In the genomic region with DNA sequence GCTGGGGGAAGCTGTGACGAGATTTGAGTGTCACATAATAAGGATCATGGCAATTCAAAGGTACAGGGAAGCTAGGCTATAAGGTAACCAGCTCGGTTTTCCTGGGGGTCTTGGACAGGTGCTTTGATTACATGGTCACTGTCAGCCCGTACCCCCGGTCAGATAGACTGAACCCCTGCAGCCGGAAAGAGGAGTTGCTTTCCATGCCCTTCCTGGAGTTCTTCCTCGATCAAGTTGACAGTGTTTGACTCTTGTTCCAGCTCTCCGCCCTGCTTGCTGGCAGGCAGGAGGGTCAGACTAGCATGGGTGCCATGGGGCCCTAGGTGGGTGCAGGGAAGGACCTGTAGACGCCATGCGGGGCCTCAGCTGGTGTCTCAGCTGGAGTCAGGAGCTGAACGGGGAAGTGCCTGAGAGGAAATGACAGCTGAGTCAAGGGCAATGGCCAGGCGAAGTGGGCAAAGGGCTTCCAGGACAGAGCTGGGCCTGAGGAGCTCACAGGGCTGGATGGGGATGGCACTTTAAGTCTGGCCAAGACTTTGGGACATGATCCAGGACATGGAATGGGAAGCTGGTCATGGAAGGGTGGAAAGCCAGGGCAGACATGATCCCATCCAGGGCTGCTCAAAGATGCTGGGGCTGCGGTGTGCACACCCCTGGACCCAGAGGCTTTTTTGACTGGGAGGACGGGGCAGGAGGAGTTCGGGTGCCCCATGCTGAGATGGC, we compare ENCODE assay signal across 8 cellular contexts. TPM values are rescaled to one million over a fixed set of nuclear protein-coding genes. Genes with fewer than 3 reads are reported as not detected.
DNase-seq lines count a peak whose midpoint lies in the region; ATAC-seq, FAIRE-seq and TF ChIP-seq lines count a peak whose summit lies in the region.

No MANE protein-coding gene starts in this region.

- H3K9me3 ChIP-seq in OCI-LY7 (ENCODE audit: low read length): no peaks in the 10 kb centered on the region

- no TSS peak for BruUV-seq in OCI-LY7 (replicated peaks; lab: Mats Ljungman, UMichigan)

- no peaks in the 10 kb centered on the region for H3K27me3 ChIP-seq in rectal smooth muscle tissue (ENCODE audit: control insufficient read depth, insufficient read depth, low read length)

- no peaks in the 10 kb centered on the region for H3K9me2 ChIP-seq in OCI-LY7 (ENCODE audit: insufficient read depth, low read length)

- peak overlapping the region; percentile 89 for H3K27ac ChIP-seq in OCI-LY7 (ENCODE audit: low read depth, low read length, poor library complexity, severe bottlenecking)
- peak overlapping the region; percentile 0 for H3K27ac ChIP-seq in rectal smooth muscle tissue (ENCODE audit: low read depth, low read length)

- TF ChIP-seq POLR2A in GM12891 (IDR thresholded peaks at IDR 0.05; ENCODE audit: low read depth, low read length): no peak

- intact Hi-C loops in OCI-LY7 (cut with micrococcal nuclease; ENCODE audit: unreplicated experiment): loop anchor here (5.0 kb wide), 1 partner anchor 788 kb away; a partner anchor contains a TSS

- ATAC-seq in HG03159 (IDR thresholded peaks at IDR 0.05; ENCODE audit: unreplicated experiment) (no peak), HG03135 (IDR thresholded peaks at IDR 0.05; ENCODE audit: unreplicated experiment) (no peak)

- peak; percentile 89 for FAIRE-seq in GM12891 (lab: Jason Lieb, UNC)

- peaks cover 22% of the 10 kb centered on the region for H3K79me2 ChIP-seq in OCI-LY7 (ENCODE audit: insufficient read depth, low read depth, low read length)

- H2AFZ ChIP-seq in OCI-LY7 (ENCODE audit: low read length): no peak overlapping the region; the same call in 1 of the 2 replicates

- H3K4me3 ChIP-seq in OCI-LY7 (ENCODE audit: low read depth, low read length, poor library complexity, severe bottlenecking) (peak overlapping the region; percentile 78), epithelial cell of proximal tubule (ENCODE audit: low read depth, low read length) (peak overlapping the region; percentile 62), rectal smooth muscle tissue (ENCODE audit: low read length) (peak overlapping the region; percentile 5)

- DNase-seq in GM12891 (ENCODE audit: insufficient read length, low spot score): no peak
- DNase-seq in OCI-LY7 (ENCODE audit: low spot score): peak; percentile 17
- DNase-seq in epithelial cell of proximal tubule (ENCODE audit: low read depth): no peak
- no peak for DNase-seq in NCI-H1105 treated with DMSO at 0.1 percent for 48 hours (lab: John Stamatoyannopoulos, UW)
- DNase-seq in dedifferentiated amniotic fluid mesenchymal stem cell (ENCODE audit: extremely low spot score): no peak

- H3K9ac ChIP-seq in rectal smooth muscle tissue (ENCODE audit: low read length): no peak overlapping the region

- POLR2A ChIA-PET in OCI-LY7 (lab: Charles Lee): interaction anchor here (0.5 to 1.1 kb wide), 3 partner anchors 44 to 1057 kb away, joined by 3 to 4 read pairs (median 4); no protein-coding TSS in a partner anchor

- H3K36me3 ChIP-seq in OCI-LY7 (ENCODE audit: insufficient read depth, low read length) (peaks cover 8% of the 10 kb centered on the region), rectal smooth muscle tissue (ENCODE audit: control insufficient read depth, insufficient read depth, low read length) (no peaks in the 10 kb centered on the region)

- H3K4me2 ChIP-seq in OCI-LY7 (ENCODE audit: low read length): peak overlapping the region; percentile 94

- CTCF ChIA-PET in OCI-LY7 (lab: Charles Lee; ENCODE audit: unreplicated experiment): no interaction called here

- H3K4me1 ChIP-seq in OCI-LY7 (ENCODE audit: insufficient read depth, low read length, poor library complexity, severe bottlenecking) (peaks cover 18% of the 10 kb centered on the region), rectal smooth muscle tissue (ENCODE audit: control insufficient read depth, insufficient read depth, low read length) (peaks cover 2% of the 10 kb centered on the region)

- H4K20me1 ChIP-seq in OCI-LY7 (ENCODE audit: insufficient read depth, low read length): no peaks in the 10 kb centered on the region

- TF ChIP-seq CTCF in OCI-LY7 (conservative IDR thresholded peaks at IDR 0.05; ENCODE audit: low read length) (no peak), epithelial cell of proximal tubule (conservative IDR thresholded peaks at IDR 0.05; ENCODE audit: low read depth, low read length) (no peak)

TF ChIP-seq in GM12891, 5 proteins besides CTCF, POLR2A, EP300 and RAD21:
- TF ChIP-seq POU2F2 (IDR thresholded peaks at IDR 0.05; ENCODE audit: low read depth, low read length) (no peak), TAF1 (IDR thresholded peaks at IDR 0.05; ENCODE audit: low read depth, low read length) (no peak), PAX5 (IDR thresholded peaks at IDR 0.05; ENCODE audit: insufficient read depth, low read length, severe bottlenecking) (no peak), SPI1 (IDR thresholded peaks at IDR 0.05; ENCODE audit: low read depth, low read length) (no peak), POLR2AphosphoS5 (IDR thresholded peaks at IDR 0.05; ENCODE audit: low read depth, low read length) (no peak)

RNA-seq across cellular contexts. Expression of a gene that starts 1.6 kb away (rescaled TPM):
- polyA plus RNA-seq in GM12891 (2012; ENCODE audit: low read depth, missing spikeins): 1.6 TPM
- total RNA-seq in OCI-LY7 (2014; rRNA removed; shearing (Covaris generic)): 0.85 and 1.4 TPM in 2 replicates
- total RNA-seq in OCI-LY7 (2022): 3.2 and 4.5 TPM in 2 replicates
- 2.3 and 4.3 TPM in 2 replicates for total RNA-seq in epithelial cell of proximal tubule

RNA-seq across cellular contexts. Expression of a gene that starts 2.5 kb away (rescaled TPM):
- 21.1 TPM for polyA plus RNA-seq in GM12891 (2012; ENCODE audit: low read depth, missing spikeins)
- 51.9 and 64.2 TPM in 2 replicates for total RNA-seq in OCI-LY7 (2014; rRNA removed; shearing (Covaris generic))
- total RNA-seq in OCI-LY7 (2022): 134 TPM in 2 replicates
- 59.7 and 61.9 TPM in 2 replicates for total RNA-seq in epithelial cell of proximal tubule

RNA-seq across cellular contexts. Expression of a gene that starts 29.7 kb away (rescaled TPM):
- 9.8 TPM for polyA plus RNA-seq in GM12891 (2012; ENCODE audit: low read depth, missing spikeins)
- total RNA-seq in OCI-LY7 (2014; rRNA removed; shearing (Covaris generic)): 2.8 and 3.6 TPM in 2 replicates
- total RNA-seq in OCI-LY7 (2022) (6.2 and 6.8 TPM in 2 replicates), epithelial cell of proximal tubule (0.92 and 1.5 TPM in 2 replicates)

RNA-seq across cellular contexts. Expression of a gene that starts 39.3 kb away (rescaled TPM):
- 87.7 TPM for polyA plus RNA-seq in GM12891 (2012; ENCODE audit: low read depth, missing spikeins)
- total RNA-seq in OCI-LY7 (2014; rRNA removed; shearing (Covaris generic)): 77.5 and 82.7 TPM in 2 replicates
- 90.5 and 105 TPM in 2 replicates for total RNA-seq in OCI-LY7 (2022)
- total RNA-seq in epithelial cell of proximal tubule: 88.0 and 171 TPM in 2 replicates

RNA-seq across cellular contexts. Expression of a gene that starts 45.5 kb away (rescaled TPM):
- polyA plus RNA-seq in GM12891 (2012; ENCODE audit: low read depth, missing spikeins): 41.7 TPM
- 56.8 and 75.5 TPM in 2 replicates for total RNA-seq in OCI-LY7 (2014; rRNA removed; shearing (Covaris generic))
- total RNA-seq in OCI-LY7 (2022) (119 and 136 TPM in 2 replicates), epithelial cell of proximal tubule (131 and 219 TPM in 2 replicates)

Comparison
In these comparisons a context has a peak if more than half of its experiments do, and no peak if none do; other contexts are left out.
1. H3K4me3 ChIP-seq: peak in every context shown above with its lines; median percentile 78 in OCI-LY7; 62 in epithelial cell of proximal tubule; 5 in rectal smooth muscle tissue.